ENCODE assay signal across 1 cellular context in genomic region chr15:34122771-34123183, GRCh38.
TF ChIP-seq lines count a peak whose summit lies in the region.

No MANE protein-coding gene starts in this region.

TF ChIP-seq in GM12878, 131 proteins besides CTCF, POLR2A, EP300 and RAD21:
- TF ChIP-seq RUNX3 (IDR thresholded peaks at IDR 0.05; ENCODE audit: low read length) = peak; percentile 66
- no peak for TF ChIP-seq RCOR1 (conservative IDR thresholded peaks at IDR 0.05; ENCODE audit: low read depth, low read length)
- TF ChIP-seq ZNF217 (IDR thresholded peaks at IDR 0.05) = no peak
- TF ChIP-seq IKZF2 (IDR thresholded peaks at IDR 0.05) = peak; percentile 62
- TF ChIP-seq, protein P1, sequence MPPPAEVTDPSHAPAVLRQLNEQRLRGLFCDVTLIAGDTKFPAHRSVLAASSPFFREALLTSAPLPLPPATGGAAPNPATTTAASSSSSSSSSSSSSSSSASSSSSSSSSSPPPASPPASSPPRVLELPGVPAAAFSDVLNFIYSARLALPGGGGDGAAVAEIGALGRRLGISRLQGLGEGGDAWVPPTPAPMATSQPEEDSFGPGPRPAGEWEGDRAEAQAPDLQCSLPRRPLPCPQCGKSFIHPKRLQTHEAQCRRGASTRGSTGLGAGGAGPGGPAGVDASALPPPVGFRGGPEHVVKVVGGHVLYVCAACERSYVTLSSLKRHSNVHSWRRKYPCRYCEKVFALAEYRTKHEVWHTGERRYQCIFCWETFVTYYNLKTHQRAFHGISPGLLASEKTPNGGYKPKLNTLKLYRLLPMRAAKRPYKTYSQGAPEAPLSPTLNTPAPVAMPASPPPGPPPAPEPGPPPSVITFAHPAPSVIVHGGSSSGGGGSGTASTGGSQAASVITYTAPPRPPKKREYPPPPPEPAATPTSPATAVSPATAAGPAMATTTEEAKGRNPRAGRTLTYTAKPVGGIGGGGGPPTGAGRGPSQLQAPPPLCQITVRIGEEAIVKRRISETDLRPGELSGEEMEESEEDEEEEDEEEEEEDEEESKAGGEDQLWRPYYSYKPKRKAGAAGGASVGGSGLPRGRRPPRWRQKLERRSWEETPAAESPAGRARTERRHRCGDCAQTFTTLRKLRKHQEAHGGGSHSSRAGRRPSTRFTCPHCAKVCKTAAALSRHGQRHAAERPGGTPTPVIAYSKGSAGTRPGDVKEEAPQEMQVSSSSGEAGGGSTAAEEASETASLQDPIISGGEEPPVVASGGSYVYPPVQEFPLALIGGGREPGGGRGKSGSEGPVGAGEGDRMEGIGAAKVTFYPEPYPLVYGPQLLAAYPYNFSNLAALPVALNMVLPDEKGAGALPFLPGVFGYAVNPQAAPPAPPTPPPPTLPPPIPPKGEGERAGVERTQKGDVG (CRISPR knock-in tag; IDR thresholded peaks at IDR 0.05) = no peak
- peak; percentile 25 to 41; a peak in 3 of 4 replicates for TF ChIP-seq BHLHE40 (IDR thresholded peaks at IDR 0.05; ENCODE audit: borderline replicate concordance in 1 of 2, low read depth in 2 of 2, low read length in 1 of 2)
- TF ChIP-seq ZNF687 (IDR thresholded peaks at IDR 0.05) = no peak
- TF ChIP-seq DPF2 (IDR thresholded peaks at IDR 0.05) = peak; percentile 60; the same call in 1 of the 2 replicates
- peak; percentile 29; the same call in 1 of the 2 replicates for TF ChIP-seq CREB1 (IDR thresholded peaks at IDR 0.05; ENCODE audit: low read depth)
- TF ChIP-seq GABPA (IDR thresholded peaks at IDR 0.05; ENCODE audit: low read depth) = no peak
- TF ChIP-seq ATF7 (IDR thresholded peaks at IDR 0.05; ENCODE audit: low read depth) = peak; percentile 82
- TF ChIP-seq FOXK2 (IDR thresholded peaks at IDR 0.05) = 0 out of 2 replicates have a peak, but pooled peaks have one; percentile 19
- peak; percentile 15; the same call in 1 of the 2 replicates for TF ChIP-seq NR2C1 (IDR thresholded peaks at IDR 0.05)
- no peak for TF ChIP-seq CHD4 (IDR thresholded peaks at IDR 0.05)
- TF ChIP-seq STAT3 (IDR thresholded peaks at IDR 0.05; ENCODE audit: low read depth, low read length) = 0 out of 2 replicates have a peak, but pooled peaks have one; percentile 44
- peak; percentile 47 for TF ChIP-seq NFIC (IDR thresholded peaks at IDR 0.05; ENCODE audit: low read depth, low read length)
- TF ChIP-seq, protein P2, sequence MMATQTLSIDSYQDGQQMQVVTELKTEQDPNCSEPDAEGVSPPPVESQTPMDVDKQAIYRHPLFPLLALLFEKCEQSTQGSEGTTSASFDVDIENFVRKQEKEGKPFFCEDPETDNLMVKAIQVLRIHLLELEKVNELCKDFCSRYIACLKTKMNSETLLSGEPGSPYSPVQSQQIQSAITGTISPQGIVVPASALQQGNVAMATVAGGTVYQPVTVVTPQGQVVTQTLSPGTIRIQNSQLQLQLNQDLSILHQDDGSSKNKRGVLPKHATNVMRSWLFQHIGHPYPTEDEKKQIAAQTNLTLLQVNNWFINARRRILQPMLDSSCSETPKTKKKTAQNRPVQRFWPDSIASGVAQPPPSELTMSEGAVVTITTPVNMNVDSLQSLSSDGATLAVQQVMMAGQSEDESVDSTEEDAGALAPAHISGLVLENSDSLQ (IDR thresholded peaks at IDR 0.05) = no peak
- peak; percentile 47; the same call in 1 of the 2 replicates for TF ChIP-seq JUND (IDR thresholded peaks at IDR 0.05; ENCODE audit: low read depth, low read length)
- no peak for TF ChIP-seq EZH2 (IDR thresholded peaks at IDR 0.05; ENCODE audit: borderline replicate concordance, control insufficient read depth, low read depth, low read length)
- peak; percentile 86 for TF ChIP-seq NR2F1 (conservative IDR thresholded peaks at IDR 0.05)
- TF ChIP-seq IRF4 (IDR thresholded peaks at IDR 0.05; ENCODE audit: low read depth, low read length) = peak; percentile 46; the same call in 1 of the 2 replicates
- peak; percentile 91 for TF ChIP-seq MEF2B (IDR thresholded peaks at IDR 0.05; ENCODE audit: partially characterized antibody, poor library complexity, severe bottlenecking)
- peak; percentile 86 for TF ChIP-seq JUNB (IDR thresholded peaks at IDR 0.05)
- TF ChIP-seq TCF3 (IDR thresholded peaks at IDR 0.05; ENCODE audit: borderline replicate concordance, insufficient read depth, low read depth, low read length) = no peak
- peak; percentile 44; the same call in 1 of the 2 replicates for TF ChIP-seq IKZF1 (conservative IDR thresholded peaks at IDR 0.05)
- TF ChIP-seq BCL11A (IDR thresholded peaks at IDR 0.05; ENCODE audit: low read depth, low read length) = peak; percentile 61; the same call in 1 of the 2 replicates
- no peak for TF ChIP-seq TCF7 (IDR thresholded peaks at IDR 0.05; ENCODE audit: borderline replicate concordance)
- TF ChIP-seq BACH1 (IDR thresholded peaks at IDR 0.05; ENCODE audit: borderline replicate concordance) = peak; percentile 93
- TF ChIP-seq ATF2 (IDR thresholded peaks at IDR 0.05; ENCODE audit: low read length) = peak; percentile 56; the same call in 1 of the 2 replicates
- no peak for TF ChIP-seq ZBTB40 (IDR thresholded peaks at IDR 0.05; ENCODE audit: borderline replicate concordance)
- peak; percentile 96; the same call in 1 of the 2 replicates for TF ChIP-seq ZBED1 (IDR thresholded peaks at IDR 0.05; ENCODE audit: borderline replicate concordance)
- TF ChIP-seq MEF2A (IDR thresholded peaks at IDR 0.05; ENCODE audit: insufficient read depth, low read depth, low read length) = 0 out of 2 replicates have a peak, but pooled peaks have one; percentile 10
- peak; percentile 33; the same call in 1 of the 2 replicates for TF ChIP-seq CHD2 (IDR thresholded peaks at IDR 0.05; ENCODE audit: borderline replicate concordance, low read depth, low read length)
- TF ChIP-seq FOXM1 (IDR thresholded peaks at IDR 0.05; ENCODE audit: low read depth, low read length) = peak; percentile 36; the same call in 1 of the 2 replicates
- TF ChIP-seq ZNF384 (IDR thresholded peaks at IDR 0.05; ENCODE audit: borderline replicate concordance, low read depth, low read length) = no peak
- peak; percentile 71 for TF ChIP-seq SKIL (IDR thresholded peaks at IDR 0.05; ENCODE audit: low read depth, poor library complexity, severe bottlenecking)
- TF ChIP-seq SPI1 (IDR thresholded peaks at IDR 0.05; ENCODE audit: borderline replicate concordance, insufficient read depth, low read depth, low read length) = peak; percentile 62; the same call in 1 of the 2 replicates
- TF ChIP-seq SMAD5 (IDR thresholded peaks at IDR 0.05; ENCODE audit: low read depth) = no peak
- peak; percentile 79; the same call in 1 of the 3 replicates for TF ChIP-seq POU2F2 (IDR thresholded peaks at IDR 0.05; ENCODE audit: borderline replicate concordance, low read depth, low read length)
- TF ChIP-seq MTA2 (IDR thresholded peaks at IDR 0.05; ENCODE audit: low read depth) = peak; percentile 90
